Comparison of ENCODE assay signal across 31 cellular contexts in genomic region chr5:96404191-96404867, GRCh38. TPM values are rescaled to one million over a fixed set of nuclear protein-coding genes. Genes with fewer than 3 reads are reported as not detected.
"Had no signal": no experiment of that assay in that cellular context is flagged by ENCODE, and none has a peak within 500 bp of the region (broad histone marks: within the 10 kb centered on the region; RNA-seq: fewer than 3 reads in every experiment).

No MANE protein-coding gene starts in this region.

- DNase-seq: activated CD4-positive, alpha-beta memory T cell treated with anti-CD3 and anti-CD28 coated beads, Interleukin-2, amount 10 ng/mL, durations not matched to agents 7 days and 5 days; activated CD8-positive, alpha-beta memory T cell treated with anti-CD3 and anti-CD28 coated beads for 24 hours; activated CD8-positive, alpha-beta memory T cell treated with anti-CD3 and anti-CD28 coated beads, Interleukin-2, amount 10 ng/mL, durations not matched to agents 7 days and 5 days; activated CD8-positive, alpha-beta memory T cell treated with anti-CD3 and anti-CD28 coated beads, Interleukin-2, amount 50 U/mL, for 48 hours; activated effector memory CD4-positive, alpha-beta T cell treated with anti-CD3 and anti-CD28 coated beads, Interleukin-2, amount 50 U/mL, for 16 hours; activated naive CD4-positive, alpha-beta T cell; activated naive CD4-positive, alpha-beta T cell treated with anti-CD3 and anti-CD28 coated beads, Interleukin-2, amount 50 U/mL, for 16 hours; activated naive CD8-positive, alpha-beta T cell treated with anti-CD3 and anti-CD28 coated beads for 36 hours; activated T-cell treated with anti-CD3 and anti-CD28 coated beads, Interleukin-2, amount 50 U/mL, for 72 hours; amniotic stem cell; aorta; brain microvascular endothelial cell; central memory CD4-positive, alpha-beta T cell; MM.1S; MV-4-11; NCI-H1092; NCI-H1436 treated with DMSO at 0.1 percent for 48 hours; NCI-H1694 treated with DMSO at 0.1 percent for 48 hours; NCI-H2029; NCI-H345; NCI-H524 treated with DMSO at 0.1 percent for 48 hours; PC-3; Peyer's patch; RPMI8226; SHP77 treated with DMSO at 0.1 percent for 48 hours; SK-N-SH had no signal

- H3K4me3 Mint-ChIP-seq: activated CD4-positive, alpha-beta memory T cell treated with anti-CD3 and anti-CD28 coated beads, Interleukin-2, amount 10 ng/mL, durations not matched to agents 7 days and 5 days; activated CD8-positive, alpha-beta memory T cell treated with anti-CD3 and anti-CD28 coated beads, Interleukin-2, amount 10 ng/mL, durations not matched to agents 7 days and 5 days; activated naive CD8-positive, alpha-beta T cell treated with anti-CD3 and anti-CD28 coated beads for 36 hours; activated T-cell treated with anti-CD3 and anti-CD28 coated beads, Interleukin-2, amount 50 U/mL, for 72 hours; activated T-helper 17 cell treated with anti-CD3 and anti-CD28 coated beads, Interleukin-2, amount 50 U/mL, for 72 hours; T-helper 1 cell treated with Interleukin-12 subunit alpha and Interleukin-12 subunit beta and Interleukin-4 antibody, amounts not matched to agents 30 μg/mL and 1 μg/mL, for 36 hours; T-helper 2 cell treated with Interferon-gamma antibody and Interleukin-4, amounts not matched to agents 5 μg/mL and 100 μg/mL, for 36 hours had no signal

- H3K9me3 Mint-ChIP-seq: activated CD4-positive, alpha-beta memory T cell treated with anti-CD3 and anti-CD28 coated beads, Interleukin-2, amount 10 ng/mL, durations not matched to agents 7 days and 5 days; activated naive CD8-positive, alpha-beta T cell treated with anti-CD3 and anti-CD28 coated beads for 36 hours; activated T-cell treated with anti-CD3 and anti-CD28 coated beads, Interleukin-2, amount 50 U/mL, for 72 hours; activated T-helper 17 cell treated with anti-CD3 and anti-CD28 coated beads, Interleukin-2, amount 50 U/mL, for 72 hours; T-helper 1 cell treated with Interleukin-12 subunit alpha and Interleukin-12 subunit beta and Interleukin-4 antibody, amounts not matched to agents 30 μg/mL and 1 μg/mL, for 36 hours; T-helper 2 cell treated with Interferon-gamma antibody and Interleukin-4, amounts not matched to agents 5 μg/mL and 100 μg/mL, for 36 hours had no signal

- H3K36me3 Mint-ChIP-seq: activated CD8-positive, alpha-beta memory T cell treated with anti-CD3 and anti-CD28 coated beads, Interleukin-2, amount 10 ng/mL, durations not matched to agents 7 days and 5 days; activated naive CD8-positive, alpha-beta T cell treated with anti-CD3 and anti-CD28 coated beads for 36 hours had no signal

- H3K4me3 ChIP-seq: Peyer's patch, SJSA1 had no signal

- H3K27me3 Mint-ChIP-seq: activated T-helper 17 cell treated with anti-CD3 and anti-CD28 coated beads, Interleukin-2, amount 50 U/mL, for 72 hours had no signal

- ATAC-seq: activated CD8-positive, alpha-beta memory T cell treated with anti-CD3 and anti-CD28 coated beads, Interleukin-2, amount 10 ng/mL, durations not matched to agents 7 days and 5 days; activated T-cell treated with anti-CD3 and anti-CD28 coated beads, Interleukin-2, amount 50 U/mL, for 72 hours; activated T-helper 17 cell treated with anti-CD3 and anti-CD28 coated beads, Interleukin-2, amount 50 U/mL, for 72 hours; PC-3 had no signal

- H3K27ac Mint-ChIP-seq: activated CD4-positive, alpha-beta memory T cell treated with anti-CD3 and anti-CD28 coated beads, Interleukin-2, amount 10 ng/mL, durations not matched to agents 7 days and 5 days; activated CD8-positive, alpha-beta memory T cell treated with anti-CD3 and anti-CD28 coated beads, Interleukin-2, amount 10 ng/mL, durations not matched to agents 7 days and 5 days; activated naive CD8-positive, alpha-beta T cell treated with anti-CD3 and anti-CD28 coated beads for 36 hours; activated T-cell treated with anti-CD3 and anti-CD28 coated beads, Interleukin-2, amount 50 U/mL, for 72 hours; activated T-helper 17 cell treated with anti-CD3 and anti-CD28 coated beads, Interleukin-2, amount 50 U/mL, for 72 hours; T-helper 1 cell treated with Interleukin-12 subunit alpha and Interleukin-12 subunit beta and Interleukin-4 antibody, amounts not matched to agents 30 μg/mL and 1 μg/mL, for 36 hours; T-helper 2 cell treated with Interferon-gamma antibody and Interleukin-4, amounts not matched to agents 5 μg/mL and 100 μg/mL, for 36 hours had no signal

- H3K4me1 Mint-ChIP-seq: activated CD4-positive, alpha-beta memory T cell treated with anti-CD3 and anti-CD28 coated beads, Interleukin-2, amount 10 ng/mL, durations not matched to agents 7 days and 5 days; activated CD8-positive, alpha-beta memory T cell treated with anti-CD3 and anti-CD28 coated beads, Interleukin-2, amount 10 ng/mL, durations not matched to agents 7 days and 5 days; activated naive CD8-positive, alpha-beta T cell treated with anti-CD3 and anti-CD28 coated beads for 36 hours; activated T-helper 17 cell treated with anti-CD3 and anti-CD28 coated beads, Interleukin-2, amount 50 U/mL, for 72 hours had no signal

RNA-seq across cellular contexts. Expression of gene PCSK1, which starts 28.7 kb away (rescaled TPM):
- total RNA-seq: activated CD4-positive, alpha-beta memory T cell treated with anti-CD3 and anti-CD28 coated beads, Interleukin-2, amount 10 ng/mL, durations not matched to agents 7 days and 5 days; activated CD8-positive, alpha-beta memory T cell treated with anti-CD3 and anti-CD28 coated beads, Interleukin-2, amount 10 ng/mL, durations not matched to agents 7 days and 5 days; activated naive CD8-positive, alpha-beta T cell treated with anti-CD3 and anti-CD28 coated beads for 36 hours; activated T-cell treated with anti-CD3 and anti-CD28 coated beads, Interleukin-2, amount 50 U/mL, for 72 hours; activated T-helper 17 cell treated with anti-CD3 and anti-CD28 coated beads, Interleukin-2, amount 50 U/mL, for 72 hours; LHCN-M2; PC-3; SJSA1 had no signal
